In genomic region chr15:67123291-67123690, GRCh38 we compare ENCODE assay signal across 7 cellular contexts. TPM values are rescaled to one million over a fixed set of nuclear protein-coding genes. Genes with fewer than 3 reads are reported as not detected.
A peak's percentile ranks its signal among the peaks of the same experiment; 100 is the strongest.
DNase-seq lines count a peak whose midpoint lies in the region; ATAC-seq and TF ChIP-seq lines count a peak whose summit lies in the region.
"Not testable (repeated sequence)": the region's sequence is repeated elsewhere in the genome, so short reads cannot be mapped to it uniquely, and the experiment has no call there.

No MANE protein-coding gene starts in this region.

- H3K9me3 Mint-ChIP-seq in CD4-positive, alpha-beta T cell; activated naive CD4-positive, alpha-beta T cell treated with anti-CD3 and anti-CD28 coated beads, Interleukin-2, amount 50 U/mL, for 24 hours; effector memory CD8-positive, alpha-beta T cell: not testable (repeated sequence)

- H2AFZ ChIP-seq in PC-9, hepatocyte: not testable (repeated sequence)

- peaks cover 84% of the 10 kb centered on the region for H3F3A ChIP-seq in PC-9 (ENCODE audit: insufficient read depth, low read depth)

- not testable (repeated sequence) for H3K4me3 Mint-ChIP-seq in CD4-positive, alpha-beta T cell; activated naive CD4-positive, alpha-beta T cell treated with anti-CD3 and anti-CD28 coated beads, Interleukin-2, amount 50 U/mL, for 24 hours; effector memory CD8-positive, alpha-beta T cell

- CTCF ChIA-PET in CD4-positive, alpha-beta T cell (lab: Charles Lee); PC-9 (lab: Charles Lee): not testable (repeated sequence)

- H3K79me2 ChIP-seq in PC-9 (ENCODE audit: low read depth) (peaks cover 91% of the 10 kb centered on the region), hepatocyte (peaks cover 92% of the 10 kb centered on the region)

- not testable (repeated sequence) for H3K36me3 Mint-ChIP-seq in CD4-positive, alpha-beta T cell (ENCODE audit: low read depth); activated naive CD4-positive, alpha-beta T cell treated with anti-CD3 and anti-CD28 coated beads, Interleukin-2, amount 50 U/mL, for 24 hours
- H3K36me3 Mint-ChIP-seq in effector memory CD8-positive, alpha-beta T cell (ENCODE audit: insufficient read depth) = peaks cover 18% of the 10 kb centered on the region

- intact Hi-C loops in CD4-positive, alpha-beta T cell (cut with DNase I, micrococcal nuclease) = loop anchor here in 1 of 2 experiments (5.0 kb wide), 1 partner anchor 41 kb away; no protein-coding TSS in a partner anchor
- intact Hi-C loops in PC-9 (cut with micrococcal nuclease; ENCODE audit: unreplicated experiment) = loop anchor here (10.0 kb wide), 1 partner anchor 712 kb away; no protein-coding TSS in a partner anchor
- intact Hi-C loops in posterior vena cava (cut with DNase I) = not testable (repeated sequence)

- WGBS in hepatocyte (ENCODE audit: low lambda C conversion rate, missing lambda C conversion rate) = 97% methylated on average over 8 of the region's 8 CpGs

- H3K4me1 ChIP-seq in PC-9 (replicated peaks; ENCODE audit: insufficient read depth) (peaks cover 76% of the 10 kb centered on the region), hepatocyte (ENCODE audit: insufficient read depth) (peaks cover 86% of the 10 kb centered on the region), subcutaneous abdominal adipose tissue (ENCODE audit: control insufficient read depth in 5 of 5, insufficient read depth in 5 of 5, low read length in 5 of 5) (peaks cover 29 to 94% (median 82%) of the 10 kb centered on the region in 5 donors)

- H3K27ac ChIP-seq in CD4-positive, alpha-beta T cell (ENCODE audit: low read depth, low read length) = not testable (repeated sequence)
- peak overlapping the region; percentile 98 for H3K27ac ChIP-seq in PC-9
- peak overlapping the region; percentile 82 for H3K27ac ChIP-seq in hepatocyte
- H3K27ac ChIP-seq in subcutaneous abdominal adipose tissue (ENCODE audit: low read depth, low read length) = peak overlapping the region; percentile 98

- BruUV-seq in PC-9 (replicated peaks; lab: Mats Ljungman, UMichigan) = not testable (repeated sequence)

- H3K4me1 Mint-ChIP-seq in CD4-positive, alpha-beta T cell (ENCODE audit: low read depth) = peaks cover 86% of the 10 kb centered on the region
- H3K4me1 Mint-ChIP-seq in activated naive CD4-positive, alpha-beta T cell treated with anti-CD3 and anti-CD28 coated beads, Interleukin-2, amount 50 U/mL, for 24 hours = peaks cover 77% of the 10 kb centered on the region
- peaks cover 63 to 75% of the 10 kb centered on the region in 2 donors for H3K4me1 Mint-ChIP-seq in effector memory CD8-positive, alpha-beta T cell (ENCODE audit: low read depth in 2 of 2)

- H3K27me3 Mint-ChIP-seq in CD4-positive, alpha-beta T cell; activated naive CD4-positive, alpha-beta T cell treated with anti-CD3 and anti-CD28 coated beads, Interleukin-2, amount 50 U/mL, for 24 hours; effector memory CD8-positive, alpha-beta T cell: not testable (repeated sequence)

- H3K36me3 ChIP-seq in PC-9 (ENCODE audit: low read depth) = peaks cover 16% of the 10 kb centered on the region
- H3K36me3 ChIP-seq in hepatocyte (replicated peaks; ENCODE audit: insufficient read depth, low read depth); subcutaneous abdominal adipose tissue (ENCODE audit: control insufficient read depth in 5 of 5, insufficient read depth in 5 of 5, low read length in 5 of 5): not testable (repeated sequence)

- POLR2A ChIA-PET in CD4-positive, alpha-beta T cell (lab: Charles Lee) = interaction anchor here (0.8 to 4.1 kb wide), 4 partner anchors 11 to 57 kb away, joined by 3 to 28 read pairs (median 10); partner anchors contain the start of gene SMAD3
- POLR2A ChIA-PET in PC-9 (lab: Charles Lee; ENCODE audit: unreplicated experiment) = not testable (repeated sequence)

- not testable (repeated sequence) for H3K9me3 ChIP-seq in CD4-positive, alpha-beta T cell (ENCODE audit: control insufficient read depth, low read length); PC-9 (ENCODE audit: insufficient read depth, low read depth); hepatocyte (ENCODE audit: low read depth); subcutaneous abdominal adipose tissue (ENCODE audit: control insufficient read depth in 5 of 5, low read length in 5 of 5)

- not testable (repeated sequence) for TF ChIP-seq CTCF in CD4-positive, alpha-beta T cell (IDR thresholded peaks at IDR 0.05); PC-9 (conservative IDR thresholded peaks at IDR 0.05); hepatocyte (IDR thresholded peaks at IDR 0.05; ENCODE audit: poor library complexity)

- H3K27ac Mint-ChIP-seq in CD4-positive, alpha-beta T cell = peak overlapping the region; percentile 96
- peak overlapping the region; percentile 51 for H3K27ac Mint-ChIP-seq in activated naive CD4-positive, alpha-beta T cell treated with anti-CD3 and anti-CD28 coated beads, Interleukin-2, amount 50 U/mL, for 24 hours
- H3K27ac Mint-ChIP-seq in effector memory CD8-positive, alpha-beta T cell = peak overlapping the region; percentile 93 to 99

- H3K9ac ChIP-seq in subcutaneous abdominal adipose tissue (ENCODE audit: low read length in 5 of 5) = peak overlapping the region in 1 of 5 donors; percentile 30

- H3K27me3 ChIP-seq in CD4-positive, alpha-beta T cell (ENCODE audit: control insufficient read depth, insufficient read depth, low read length); PC-9 (ENCODE audit: insufficient read depth, low read depth); hepatocyte; subcutaneous abdominal adipose tissue (ENCODE audit: control insufficient read depth in 5 of 5, insufficient read depth in 4 of 5, low read length in 5 of 5): not testable (repeated sequence)

- not testable (repeated sequence) for H3K4me2 ChIP-seq in PC-9, hepatocyte

- H3K9me2 ChIP-seq in PC-9 (ENCODE audit: insufficient read depth); hepatocyte (replicated peaks; ENCODE audit: insufficient read depth): not testable (repeated sequence)

- DNase-seq in CD4-positive, alpha-beta T cell; PC-9; effector memory CD8-positive, alpha-beta T cell; hepatocyte (ENCODE audit: low spot score): not testable (repeated sequence)
- peak; percentile 49 for DNase-seq in posterior vena cava (ENCODE audit: low spot score)

- not testable (repeated sequence) for H3K4me3 ChIP-seq in PC-9; hepatocyte; subcutaneous abdominal adipose tissue (ENCODE audit: low read depth in 1 of 5, low read length in 5 of 5)

- ATAC-seq in CD4-positive, alpha-beta T cell (ENCODE audit: poor library complexity); effector memory CD8-positive, alpha-beta T cell (replicated peaks): not testable (repeated sequence)

- H4K20me1 ChIP-seq in PC-9 (ENCODE audit: insufficient read depth) = not testable (repeated sequence)
- peaks cover 16% of the 10 kb centered on the region for H4K20me1 ChIP-seq in hepatocyte (ENCODE audit: insufficient read depth, poor library complexity, severe bottlenecking)

RNA-seq across cellular contexts. Expression of gene SMAD3, which starts 57.9 kb away (rescaled TPM):
- 10 to 100 TPM; 30.0 to 31.0 TPM for total RNA-seq in CD4-positive, alpha-beta T cell
- total RNA-seq in PC-9 (2021) = 99.5 and 109 TPM in 2 replicates
- total RNA-seq in hepatocyte = 24.6 and 32.2 TPM in 2 replicates
- polyA plus RNA-seq in hepatocyte = 24.7 and 26.5 TPM in 2 replicates
- total RNA-seq in posterior vena cava = 10 to 100 TPM; 56.3 to 62.7 TPM
